ENCODE assay signal across 8 cellular contexts in the genomic region with DNA sequence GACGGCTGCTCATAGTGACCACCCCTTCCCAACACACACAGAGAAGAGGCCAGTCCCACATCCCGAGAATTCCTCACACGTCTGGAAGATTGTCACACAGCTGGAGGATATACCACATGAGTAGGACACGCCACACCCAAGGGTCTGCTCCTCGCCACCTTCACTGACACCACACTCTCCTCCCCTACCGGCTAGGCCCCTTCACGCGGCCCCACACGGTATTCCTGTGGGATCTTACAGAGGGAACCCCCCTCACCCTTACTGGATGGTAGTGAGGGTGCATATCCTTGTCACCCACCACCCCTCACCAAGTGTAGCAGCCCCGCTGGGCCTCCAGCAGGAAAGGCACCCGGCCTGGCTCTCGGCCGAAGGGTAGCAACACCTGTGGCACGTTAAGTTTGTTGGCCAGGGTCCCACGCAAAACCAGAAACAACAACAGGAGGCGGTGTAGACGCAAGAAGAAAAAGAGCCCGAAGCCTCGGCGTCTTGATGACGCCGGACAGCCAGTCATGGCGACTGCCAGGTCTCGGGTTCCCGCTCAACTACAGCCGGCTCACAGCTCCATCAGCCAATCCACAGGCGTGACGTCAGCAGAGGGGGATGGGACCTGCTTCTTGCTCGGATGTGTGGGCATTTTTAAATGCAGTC. TPM values are rescaled to one million over a fixed set of nuclear protein-coding genes. Genes with fewer than 3 reads are reported as not detected.
DNase-seq lines count a peak whose midpoint lies in the region; ATAC-seq and TF ChIP-seq lines count a peak whose summit lies in the region.

Gene NUP210L (minus strand): TSS at position 540 of the 648 bp plus-strand sequence.

- H3K4me1 Mint-ChIP-seq in CD4-positive, alpha-beta T cell (ENCODE audit: low read depth): peaks cover 60% of the 10 kb centered on the region
- peaks cover 15% of the 10 kb centered on the region for H3K4me1 Mint-ChIP-seq in neural progenitor cell

- no peak within 1 kb of the TSS for H3K4me3 ChIP-seq in neural progenitor cell

- H3K36me3 Mint-ChIP-seq in CD4-positive, alpha-beta T cell (ENCODE audit: low read depth): peaks cover 58% of the 10 kb centered on the region
- peaks cover 14% of the 10 kb centered on the region for H3K36me3 Mint-ChIP-seq in neural progenitor cell

- no peak for TF ChIP-seq CTCF in CD4-positive, alpha-beta T cell (IDR thresholded peaks at IDR 0.05)
- no peak for TF ChIP-seq CTCF in neural progenitor cell (IDR thresholded peaks at IDR 0.05)

- H3K27ac Mint-ChIP-seq in CD4-positive, alpha-beta T cell: peak within 1 kb of the TSS; percentile 92
- peak within 1 kb of the TSS; percentile 33 for H3K27ac Mint-ChIP-seq in neural progenitor cell

- H3K9me3 Mint-ChIP-seq in CD4-positive, alpha-beta T cell: peaks cover 4% of the 10 kb centered on the region
- H3K9me3 Mint-ChIP-seq in neural progenitor cell: no peaks in the 10 kb centered on the region

- intact Hi-C loops in CD4-positive, alpha-beta T cell (cut with DNase I, micrococcal nuclease): loop anchor here (5.0 kb wide), 2 partner anchors 68 to 162 kb away; partner anchors contain the start of genes RPS27 (in 1 of the 2) and UBAP2L (in 1 of the 2)

- H4K20me1 ChIP-seq in neural progenitor cell (ENCODE audit: low read depth): no peaks in the 10 kb centered on the region

- H3K4me2 ChIP-seq in neural progenitor cell: no peak within 1 kb of the TSS

- no peak for ATAC-seq in CD4-positive, alpha-beta T cell (ENCODE audit: poor library complexity)
- ATAC-seq in esophagus mucosa (peak; percentile 52), GM18861 (IDR thresholded peaks at IDR 0.05; ENCODE audit: unreplicated experiment) (no peak), HG03196 (IDR thresholded peaks at IDR 0.05; ENCODE audit: unreplicated experiment) (no peak), GM21717 (IDR thresholded peaks at IDR 0.05; ENCODE audit: unreplicated experiment) (no peak)

- peaks cover 6% of the 10 kb centered on the region for H3K36me3 ChIP-seq in neural progenitor cell

- peaks cover 3% of the 10 kb centered on the region for H3K9me3 ChIP-seq in CD4-positive, alpha-beta T cell (ENCODE audit: control insufficient read depth, low read length)
- H3K9me3 ChIP-seq in neural progenitor cell (ENCODE audit: low read depth): no peaks in the 10 kb centered on the region

- H3K79me2 ChIP-seq in neural progenitor cell (ENCODE audit: low read depth): peaks cover 3% of the 10 kb centered on the region

- no peaks in the 10 kb centered on the region for H3K27me3 ChIP-seq in CD4-positive, alpha-beta T cell (ENCODE audit: control insufficient read depth, insufficient read depth, low read length)
- no peaks in the 10 kb centered on the region for H3K27me3 ChIP-seq in neural progenitor cell

- peak within 1 kb of the TSS; percentile 68 for H3K27ac ChIP-seq in CD4-positive, alpha-beta T cell (ENCODE audit: low read depth, low read length)
- H3K27ac ChIP-seq in neural progenitor cell: no peak within 1 kb of the TSS

- H3K4me1 ChIP-seq in neural progenitor cell: peaks cover 11% of the 10 kb centered on the region

- no peak for DNase-seq in CD4-positive, alpha-beta T cell
- peak; percentile 20 for DNase-seq in neural progenitor cell (ENCODE audit: low spot score)
- DNase-seq in amniotic stem cell (lab: John Stamatoyannopoulos, UW): no peak

- CTCF ChIA-PET in CD4-positive, alpha-beta T cell (lab: Charles Lee): no interaction called here

- no peaks in the 10 kb centered on the region for H3K27me3 Mint-ChIP-seq in CD4-positive, alpha-beta T cell
- peaks cover 4% of the 10 kb centered on the region for H3K27me3 Mint-ChIP-seq in neural progenitor cell (ENCODE audit: insufficient read depth, low read depth)

- no peak within 1 kb of the TSS for H3K4me3 Mint-ChIP-seq in CD4-positive, alpha-beta T cell
- H3K4me3 Mint-ChIP-seq in neural progenitor cell: no peak within 1 kb of the TSS

- H3F3A ChIP-seq in neural progenitor cell (ENCODE audit: low read depth): peaks cover 21% of the 10 kb centered on the region

- H3K9ac ChIP-seq in neural progenitor cell: no peak within 1 kb of the TSS

- POLR2A ChIA-PET in CD4-positive, alpha-beta T cell (lab: Charles Lee): interaction anchor here (1.1 to 1.8 kb wide), 2 partner anchors 24 to 164 kb away, joined by 4 to 5 read pairs; partner anchors contain the start of gene RPS27

- H2AFZ ChIP-seq in neural progenitor cell (replicated peaks): no peak within 1 kb of the TSS

TF ChIP-seq in PFSK-1, 5 proteins besides CTCF, POLR2A, EP300 and RAD21:
- TF ChIP-seq SIN3A (IDR thresholded peaks at IDR 0.05; ENCODE audit: borderline replicate concordance, insufficient read depth, low read length): no peak
- TF ChIP-seq FOXP2 (optimal IDR thresholded peaks at IDR 0.05; ENCODE audit: borderline replicate concordance, extremely low read depth, extremely low read length, insufficient read depth): peak; percentile 28

RNA-seq across cellular contexts. Expression of gene NUP210L, which starts in this region (rescaled TPM):
- total RNA-seq in CD4-positive, alpha-beta T cell: under 1 TPM; 0.03 to 0.08 TPM
- not detected for polyA plus RNA-seq in PFSK-1 (2012; ENCODE audit: insufficient read length, low read depth)
- 0.04 TPM for total RNA-seq in esophagus mucosa
- not detected in 2 replicates for total RNA-seq in neural progenitor cell (ENCODE audit: low replicate concordance)

Comparison
In these comparisons a context has a peak if more than half of its experiments do, and no peak if none do; other contexts are left out.
1. Peak in ATAC-seq in esophagus mucosa; RNA of the gene not detected or under 1 TPM.
2. Peak in DNase-seq in neural progenitor cell; RNA of the gene not detected or under 1 TPM.